Comparison of ENCODE assay signal across 28 cellular contexts in genomic region chr5:73678807-73679206, GRCh38. TPM values are rescaled to one million over a fixed set of nuclear protein-coding genes. Genes with fewer than 3 reads are reported as not detected.
"Had no signal": no experiment of that assay in that cellular context is flagged by ENCODE, and none has a peak within 500 bp of the region (broad histone marks: within the 10 kb centered on the region; RNA-seq: fewer than 3 reads in every experiment).

No MANE protein-coding gene starts in this region.

- FAIRE-seq: colon, endometrium, keratinocyte had no signal

- H3K4me3 Mint-ChIP-seq: activated CD4-positive, alpha-beta T cell treated with anti-CD3 and anti-CD28 coated beads for 36 hours; activated naive CD8-positive, alpha-beta T cell; naive thymus-derived CD4-positive, alpha-beta T cell; neural crest cell; stimulated activated naive CD8-positive, alpha-beta T cell treated with anti-CD3 and anti-CD28 coated beads, Interleukin-15, Interleukin-2, amounts not matched to agents 100 ng/mL and 50 ng/mL, for 24 hours; T-cell had no signal

- H3K9me3 ChIP-seq: esophagus squamous epithelium had no signal

- H3K4me1 ChIP-seq: parathyroid adenoma had no signal

- H3K27ac ChIP-seq: epithelial cell of prostate, esophagus squamous epithelium, parathyroid adenoma had no signal

- H3K4me3 ChIP-seq: esophagus squamous epithelium had no signal

- H3K36me3 Mint-ChIP-seq: activated naive CD8-positive, alpha-beta T cell; naive thymus-derived CD4-positive, alpha-beta T cell; T-cell had no signal

- H3K4me1 Mint-ChIP-seq: activated CD4-positive, alpha-beta T cell treated with anti-CD3 and anti-CD28 coated beads for 36 hours; naive thymus-derived CD4-positive, alpha-beta T cell; neural crest cell; T-cell had no signal

- H3K27me3 ChIP-seq: esophagus squamous epithelium had no signal

- ATAC-seq: activated CD4-positive, alpha-beta T cell treated with anti-CD3 and anti-CD28 coated beads for 36 hours; left cardiac atrium; naive thymus-derived CD4-positive, alpha-beta T cell; right cardiac atrium; T-cell had no signal

- H3K27ac Mint-ChIP-seq: activated CD4-positive, alpha-beta T cell treated with anti-CD3 and anti-CD28 coated beads for 36 hours; activated naive CD8-positive, alpha-beta T cell; naive thymus-derived CD4-positive, alpha-beta T cell; stimulated activated naive CD8-positive, alpha-beta T cell treated with anti-CD3 and anti-CD28 coated beads, Interleukin-15, Interleukin-2, amounts not matched to agents 100 ng/mL and 50 ng/mL, for 24 hours; T-cell had no signal

- DNase-seq: activated CD4-positive, alpha-beta T cell treated with anti-CD3 and anti-CD28 coated beads for 36 hours; activated CD4-positive, CD25-positive, alpha-beta regulatory T cell; activated effector memory CD4-positive, alpha-beta T cell treated with Interleukin-2 at 50 U/mL for 16 hours; activated naive CD4-positive, alpha-beta T cell treated with Interleukin-2 at 50 U/mL for 16 hours; activated T-cell treated with anti-CD3 and anti-CD28 coated beads for 4 hours; anterior cingulate cortex; dermis blood vessel endothelial cell; effector CD4-positive, alpha-beta T cell; esophagus squamous epithelium; foreskin melanocyte; glutamatergic neuron; left cardiac atrium; midbrain; naive thymus-derived CD4-positive, alpha-beta T cell; nucleus accumbens; right cardiac atrium; stimulated activated CD4-positive, alpha-beta T cell treated with anti-CD3 and anti-CD28 coated beads, Interleukin-2, amount 100 ng/mL, for 48 hours; substantia nigra; T-cell had no signal

- H3K27me3 Mint-ChIP-seq: activated CD4-positive, alpha-beta T cell treated with anti-CD3 and anti-CD28 coated beads for 36 hours; stimulated activated naive CD8-positive, alpha-beta T cell treated with anti-CD3 and anti-CD28 coated beads, Interleukin-15, Interleukin-2, amounts not matched to agents 100 ng/mL and 50 ng/mL, for 24 hours had no signal

- H3K9me3 Mint-ChIP-seq: naive thymus-derived CD4-positive, alpha-beta T cell; neural crest cell; stimulated activated naive CD8-positive, alpha-beta T cell treated with anti-CD3 and anti-CD28 coated beads, Interleukin-15, Interleukin-2, amounts not matched to agents 100 ng/mL and 50 ng/mL, for 24 hours; T-cell had no signal

- H3K36me3 ChIP-seq: esophagus squamous epithelium had no signal

RNA-seq across cellular contexts. Expression of gene ARHGEF28, which starts 52.8 kb away (rescaled TPM):
- total RNA-seq: T-helper 2 cell treated with Interferon-gamma antibody and Interleukin-4, amounts not matched to agents 100 ng/mL and 5 ng/mL, for 36 hours had no signal
- polyA plus RNA-seq: naive thymus-derived CD4-positive, alpha-beta T cell had no signal
